Comparison of ENCODE assay signal across 8 cellular contexts in the genomic region with DNA sequence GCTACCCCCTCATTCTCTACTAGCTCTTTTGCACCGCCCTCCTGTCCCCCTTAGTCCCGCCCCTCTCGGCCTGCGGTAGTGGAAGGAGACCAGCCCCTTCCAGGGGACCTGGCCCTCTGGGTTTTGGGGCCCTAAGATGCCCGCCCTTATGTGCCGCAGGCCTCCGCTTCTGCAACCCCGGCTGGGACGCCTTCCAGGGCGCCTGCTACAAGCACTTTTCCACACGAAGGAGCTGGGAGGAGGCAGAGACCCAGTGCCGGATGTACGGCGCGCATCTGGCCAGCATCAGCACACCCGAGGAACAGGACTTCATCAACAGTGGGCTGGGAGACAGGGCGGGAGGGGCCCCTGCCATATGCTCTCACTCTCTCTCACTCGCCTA. TPM values are rescaled to one million over a fixed set of nuclear protein-coding genes. Genes with fewer than 3 reads are reported as not detected.
DNase-seq lines count a peak whose midpoint lies in the region; ATAC-seq, FAIRE-seq and TF ChIP-seq lines count a peak whose summit lies in the region.

No MANE protein-coding gene starts in this region.

- H3K27me3 ChIP-seq in HUES64 (ENCODE audit: insufficient read depth, low read length) (peaks cover 56% of the 10 kb centered on the region), duodenal mucosa (ENCODE audit: control insufficient read depth in 1 of 2, insufficient read depth in 2 of 2, low read length in 2 of 2) (peaks cover 0 to 10% of the 10 kb centered on the region in 2 donors)

- no peak for ATAC-seq in naive B cell (ENCODE audit: low read depth in 2 of 2)

- H3K9ac ChIP-seq in HUES64 (ENCODE audit: low read depth, low read length) (no peak overlapping the region), duodenal mucosa (ENCODE audit: low read depth in 1 of 2, low read length in 2 of 2) (no peak overlapping the region)

- DNase-seq in AG20443 (ENCODE audit: low spot score), result peak; percentile 34
- DNase-seq in naive B cell, result no peak
- no peak for DNase-seq in RKO (ENCODE audit: low spot score)
- DNase-seq in RCC 7860 (ENCODE audit: low spot score), result no peak
- DNase-seq in activated CD4-positive, alpha-beta T cell treated with anti-CD3 and anti-CD28 coated beads for 1 hour, result no peak
- DNase-seq in RWPE1 (ENCODE audit: low spot score), result no peak

- H3K9me3 Mint-ChIP-seq in naive B cell, result peaks cover 0 to 1% (median 0%) of the 10 kb centered on the region in 7 donors

- WGBS in HUES64, result 23% methylated on average over 18 of the region's 18 CpGs

- POLR2A ChIA-PET in RWPE1 (lab: Yijun Ruan, JAX; ENCODE audit: low non-redundant PET), result no interaction called here

- H3K36me3 Mint-ChIP-seq in naive B cell, result peaks cover 0 to 25% of the 10 kb centered on the region in 2 donors

- no peak overlapping the region for H3K27ac ChIP-seq in HUES64 (ENCODE audit: low read depth, low read length)
- H3K27ac ChIP-seq in duodenal mucosa (ENCODE audit: low read depth, low read length), result no peak overlapping the region
- no peak overlapping the region for H3K27ac ChIP-seq in RWPE1

- peaks cover 45 to 79% (median 64%) of the 10 kb centered on the region in 3 donors for H3K27me3 Mint-ChIP-seq in naive B cell

- no peak for TF ChIP-seq CTCF in RWPE1 (conservative IDR thresholded peaks at IDR 0.05; ENCODE audit: low read depth)

- H3K9me3 ChIP-seq in HUES64 (ENCODE audit: insufficient read depth, low read depth, low read length) (no peaks in the 10 kb centered on the region), duodenal mucosa (ENCODE audit: control insufficient read depth in 1 of 2, low read length in 2 of 2) (no peaks in the 10 kb centered on the region)

- peak overlapping the region in 3 of 6 donors; percentile 37 to 79 (median 44) for H3K27ac Mint-ChIP-seq in naive B cell

- H3K4me3 ChIP-seq in HUES64 (ENCODE audit: low read length), result peak overlapping the region; percentile 55
- peak overlapping the region; percentile 16 to 68 for H3K4me3 ChIP-seq in duodenal mucosa (ENCODE audit: low read depth in 1 of 2, low read length in 2 of 2)

- peaks cover 49 to 61% (median 60%) of the 10 kb centered on the region in 3 donors for H3K4me1 Mint-ChIP-seq in naive B cell

- H3K4me1 ChIP-seq in HUES64 (ENCODE audit: insufficient read depth, low read length) (peaks cover 27% of the 10 kb centered on the region), duodenal mucosa (ENCODE audit: control insufficient read depth in 1 of 2, insufficient read depth in 2 of 2, low read length in 2 of 2) (peaks cover 43 to 46% of the 10 kb centered on the region in 2 donors)

- no peaks in the 10 kb centered on the region for H3K36me3 ChIP-seq in HUES64 (ENCODE audit: insufficient read depth, low read length)
- no peaks in the 10 kb centered on the region for H3K36me3 ChIP-seq in duodenal mucosa (ENCODE audit: control insufficient read depth in 1 of 2, insufficient read depth in 2 of 2, low read length in 2 of 2)

- CTCF ChIA-PET in RWPE1 (lab: Yijun Ruan, JAX), result interaction anchor here (0.6 to 1.9 kb wide), 4 partner anchors 30 to 302 kb away, joined by 3 to 19 read pairs (median 6); no protein-coding TSS in a partner anchor

- H3K4me3 Mint-ChIP-seq in naive B cell, result peak overlapping the region; percentile 31 to 90 (median 86)

- FAIRE-seq in RCC 7860 (lab: Jason Lieb, UNC), result no peak

RNA-seq across cellular contexts. Expression of gene BCAN, which starts 14.9 kb away (rescaled TPM):
- polyA plus RNA-seq in HUES64 (2013, experiment 1 of 2), result 1.6 TPM
- 2.0 TPM for polyA plus RNA-seq in HUES64 (2013, experiment 2 of 2)
- not detected for polyA plus RNA-seq in naive B cell (ENCODE audit: low read depth in 6 of 6)

RNA-seq across cellular contexts. Expression of gene NES, which starts 20.4 kb away (rescaled TPM):
- 116 TPM for polyA plus RNA-seq in HUES64 (2013, experiment 1 of 2)
- polyA plus RNA-seq in HUES64 (2013, experiment 2 of 2), result 122 TPM
- not detected for polyA plus RNA-seq in naive B cell (ENCODE audit: low read depth in 6 of 6)

RNA-seq across cellular contexts. Expression of gene HAPLN2, which starts 37.6 kb away (rescaled TPM):
- polyA plus RNA-seq in HUES64 (2013, experiment 1 of 2), result not detected
- polyA plus RNA-seq in HUES64 (2013, experiment 2 of 2), result 0.19 TPM
- polyA plus RNA-seq in naive B cell (ENCODE audit: low read depth in 6 of 6), result not detected

RNA-seq across cellular contexts. Expression of gene CRABP2, which starts 48.6 kb away (rescaled TPM):
- polyA plus RNA-seq in HUES64 (2013, experiment 1 of 2), result 229 TPM
- 318 TPM for polyA plus RNA-seq in HUES64 (2013, experiment 2 of 2)
- polyA plus RNA-seq in naive B cell (ENCODE audit: low read depth in 6 of 6), result under 1 TPM in 1 of 6 donors, not detected in 5; 0.29 TPM

RNA-seq across cellular contexts. Expression of gene GPATCH4, which starts 55.5 kb away (rescaled TPM):
- 49.9 TPM for polyA plus RNA-seq in HUES64 (2013, experiment 1 of 2)
- polyA plus RNA-seq in HUES64 (2013, experiment 2 of 2), result 44.9 TPM
- 10 to 100 TPM; 16.6 to 47.9 (median 28.7) TPM for polyA plus RNA-seq in naive B cell (ENCODE audit: low read depth in 6 of 6)
